Comparison of ENCODE assay signal across 1 cellular context in genomic region chr2:33166287-33166881, GRCh38.
TF ChIP-seq lines count a peak whose summit lies in the region.

No MANE protein-coding gene starts in this region.

TF ChIP-seq in IMR-90, 13 proteins besides CTCF, POLR2A, EP300 and RAD21:
- TF ChIP-seq RCOR1 (IDR thresholded peaks at IDR 0.05; ENCODE audit: insufficient replicate concordance, low read length) (no peak), MAZ (IDR thresholded peaks at IDR 0.05; ENCODE audit: borderline replicate concordance, low read depth, low read length) (no peak), MAFK (IDR thresholded peaks at IDR 0.05; ENCODE audit: low read depth, low read length) (no peak), SMC3 (IDR thresholded peaks at IDR 0.05; ENCODE audit: low read depth, low read length) (no peak), CHD1 (IDR thresholded peaks at IDR 0.05; ENCODE audit: low read depth, low read length) (no peak), RFX5 (IDR thresholded peaks at IDR 0.05; ENCODE audit: low read depth, low read length) (no peak), FOS (IDR thresholded peaks at IDR 0.05; ENCODE audit: low read depth, low read length) (no peak), USF2 (IDR thresholded peaks at IDR 0.05; ENCODE audit: low read depth, low read length) (no peak), NFE2L2 (IDR thresholded peaks at IDR 0.05; ENCODE audit: low read depth, low read length) (no peak), ELK1 (IDR thresholded peaks at IDR 0.05; ENCODE audit: borderline replicate concordance, low read depth, low read length) (no peak), MXI1 (IDR thresholded peaks at IDR 0.05; ENCODE audit: borderline replicate concordance, low read depth, low read length) (no peak), BHLHE40 (IDR thresholded peaks at IDR 0.05; ENCODE audit: low read depth, low read length) (no peak), CEBPB (IDR thresholded peaks at IDR 0.05; ENCODE audit: low read depth, low read length) (no peak)
